1 cellular context compared by ENCODE assay signal in the genomic region with DNA sequence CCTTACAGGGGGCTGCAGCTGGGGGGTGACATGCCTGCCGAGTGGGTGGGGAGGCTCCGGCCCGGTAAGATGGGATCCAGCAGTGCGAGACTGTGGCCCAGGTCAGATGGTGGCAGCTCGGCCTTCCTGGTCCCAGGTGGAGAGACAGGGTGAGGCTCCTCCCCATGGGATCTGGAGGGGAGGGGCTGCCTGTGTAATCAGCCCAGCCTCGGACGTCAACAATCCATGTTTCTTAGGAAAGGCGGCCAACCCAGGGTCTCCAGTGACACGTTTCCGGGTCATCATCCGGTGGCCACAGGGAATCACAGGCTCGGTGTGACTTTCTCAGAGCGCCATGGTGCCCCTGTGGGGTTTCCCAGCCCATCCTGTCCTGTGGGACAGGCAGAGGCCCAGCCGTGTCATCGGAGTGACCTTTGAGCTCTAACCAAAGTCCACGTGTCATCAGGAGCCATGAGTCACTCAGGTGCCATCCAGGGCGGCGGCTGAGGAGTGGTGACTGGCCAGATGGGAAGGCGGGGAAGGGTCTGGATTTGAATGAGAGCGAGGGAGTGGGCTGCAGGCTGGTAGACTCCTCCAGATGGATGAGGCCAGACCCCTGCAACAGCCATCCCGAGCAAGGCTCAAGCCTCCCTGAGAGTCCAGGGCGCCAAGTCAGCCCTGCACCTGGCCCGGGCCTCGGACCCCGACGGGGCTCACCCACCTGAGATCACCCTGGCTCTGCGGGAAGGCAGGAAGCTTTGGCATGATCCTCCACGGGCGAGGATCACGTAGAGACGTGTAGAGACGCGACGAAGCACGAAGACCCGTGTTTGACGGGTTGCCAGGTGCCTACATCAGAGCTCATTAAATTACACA.
TF ChIP-seq lines count a peak whose summit lies in the region.

No MANE protein-coding gene starts in this region.

TF ChIP-seq in HepG2, 621 proteins besides CTCF, POLR2A, EP300 and RAD21 (continues in another document):
- peak; percentile 87; the same call in 1 of the 2 replicates for TF ChIP-seq ETV5 (CRISPR knock-in tag; IDR thresholded peaks at IDR 0.05; ENCODE audit: borderline replicate concordance)
- no peak for TF ChIP-seq ZFYVE20 (CRISPR knock-in tag; IDR thresholded peaks at IDR 0.05; ENCODE audit: borderline replicate concordance, low read depth)
- TF ChIP-seq ZMYM4 (CRISPR knock-in tag; IDR thresholded peaks at IDR 0.05), result peak; percentile 62; the same call in 1 of the 2 replicates
- TF ChIP-seq ZKSCAN8 (CRISPR knock-in tag; IDR thresholded peaks at IDR 0.05; ENCODE audit: borderline replicate concordance), result peak; percentile 89; the same call in 1 of the 2 replicates
- TF ChIP-seq ESRRA (CRISPR knock-in tag; IDR thresholded peaks at IDR 0.05; ENCODE audit: low read depth), result peak; percentile 96
- 0 out of 2 replicates have a peak, but pooled peaks have one; percentile 22 for TF ChIP-seq TEF (CRISPR knock-in tag; IDR thresholded peaks at IDR 0.05)
- no peak for TF ChIP-seq ZEB1 (IDR thresholded peaks at IDR 0.05; ENCODE audit: insufficient replicate concordance, low read depth)
- no peak for TF ChIP-seq KAT2B (IDR thresholded peaks at IDR 0.05; ENCODE audit: borderline replicate concordance, low read depth, low read length)
- TF ChIP-seq FOXP1 (IDR thresholded peaks at IDR 0.05), result no peak
- TF ChIP-seq FOXP1 (CRISPR knock-in tag; IDR thresholded peaks at IDR 0.05), result peak; percentile 43
- 0 out of 2 replicates have a peak, but pooled peaks have one; percentile 81 for TF ChIP-seq ZNF510 (CRISPR knock-in tag; IDR thresholded peaks at IDR 0.05; ENCODE audit: low read depth)
- no peak for TF ChIP-seq NFATC3 (CRISPR knock-in tag; IDR thresholded peaks at IDR 0.05)
- peak; percentile 27; the same call in 1 of the 2 replicates for TF ChIP-seq ZSCAN5A (CRISPR knock-in tag; IDR thresholded peaks at IDR 0.05; ENCODE audit: borderline replicate concordance)
- TF ChIP-seq NFE2 (CRISPR knock-in tag; IDR thresholded peaks at IDR 0.05), result peak; percentile 30; the same call in 1 of the 2 replicates
- TF ChIP-seq ZNF382 (CRISPR knock-in tag; IDR thresholded peaks at IDR 0.05; ENCODE audit: borderline replicate concordance), result no peak
- peak; percentile 64; the same call in 1 of the 2 replicates for TF ChIP-seq KDM5B (CRISPR knock-in tag; IDR thresholded peaks at IDR 0.05; ENCODE audit: borderline replicate concordance)
- TF ChIP-seq ZNF761 (CRISPR knock-in tag; conservative IDR thresholded peaks at IDR 0.05), result peak; percentile 57; the same call in 1 of the 2 replicates
- TF ChIP-seq ZSCAN30 (CRISPR knock-in tag; IDR thresholded peaks at IDR 0.05), result 0 out of 2 replicates have a peak, but pooled peaks have one; percentile 55
- peak; percentile 64 for TF ChIP-seq KDM3A (CRISPR knock-in tag; IDR thresholded peaks at IDR 0.05; ENCODE audit: low read depth)
- no peak for TF ChIP-seq HCFC1 (IDR thresholded peaks at IDR 0.05; ENCODE audit: low read depth, low read length)
- TF ChIP-seq SIX1 (CRISPR knock-in tag; IDR thresholded peaks at IDR 0.05; ENCODE audit: borderline replicate concordance), result 0 out of 2 replicates have a peak, but pooled peaks have one; percentile 19
- peak; percentile 89 for TF ChIP-seq KDM2A (CRISPR knock-in tag; IDR thresholded peaks at IDR 0.05; ENCODE audit: borderline replicate concordance, low read depth)
- TF ChIP-seq TOPORS (CRISPR knock-in tag; IDR thresholded peaks at IDR 0.05), result no peak
- peak; percentile 14; the same call in 1 of the 2 replicates for TF ChIP-seq NFE2L2 (IDR thresholded peaks at IDR 0.05; ENCODE audit: low read length)
- peak; percentile 54 for TF ChIP-seq HOMEZ (CRISPR knock-in tag; IDR thresholded peaks at IDR 0.05; ENCODE audit: low read depth)
- peak; percentile 91; the same call in 1 of the 2 replicates for TF ChIP-seq SIN3A (IDR thresholded peaks at IDR 0.05; ENCODE audit: borderline replicate concordance, low read depth, low read length)
- TF ChIP-seq CAMTA2 (CRISPR knock-in tag; IDR thresholded peaks at IDR 0.05; ENCODE audit: borderline replicate concordance), result 0 out of 2 replicates have a peak, but pooled peaks have one; percentile 12
- TF ChIP-seq JARID2 (CRISPR knock-in tag; IDR thresholded peaks at IDR 0.05; ENCODE audit: insufficient replicate concordance), result peak; percentile 72
- TF ChIP-seq, protein P1, sequence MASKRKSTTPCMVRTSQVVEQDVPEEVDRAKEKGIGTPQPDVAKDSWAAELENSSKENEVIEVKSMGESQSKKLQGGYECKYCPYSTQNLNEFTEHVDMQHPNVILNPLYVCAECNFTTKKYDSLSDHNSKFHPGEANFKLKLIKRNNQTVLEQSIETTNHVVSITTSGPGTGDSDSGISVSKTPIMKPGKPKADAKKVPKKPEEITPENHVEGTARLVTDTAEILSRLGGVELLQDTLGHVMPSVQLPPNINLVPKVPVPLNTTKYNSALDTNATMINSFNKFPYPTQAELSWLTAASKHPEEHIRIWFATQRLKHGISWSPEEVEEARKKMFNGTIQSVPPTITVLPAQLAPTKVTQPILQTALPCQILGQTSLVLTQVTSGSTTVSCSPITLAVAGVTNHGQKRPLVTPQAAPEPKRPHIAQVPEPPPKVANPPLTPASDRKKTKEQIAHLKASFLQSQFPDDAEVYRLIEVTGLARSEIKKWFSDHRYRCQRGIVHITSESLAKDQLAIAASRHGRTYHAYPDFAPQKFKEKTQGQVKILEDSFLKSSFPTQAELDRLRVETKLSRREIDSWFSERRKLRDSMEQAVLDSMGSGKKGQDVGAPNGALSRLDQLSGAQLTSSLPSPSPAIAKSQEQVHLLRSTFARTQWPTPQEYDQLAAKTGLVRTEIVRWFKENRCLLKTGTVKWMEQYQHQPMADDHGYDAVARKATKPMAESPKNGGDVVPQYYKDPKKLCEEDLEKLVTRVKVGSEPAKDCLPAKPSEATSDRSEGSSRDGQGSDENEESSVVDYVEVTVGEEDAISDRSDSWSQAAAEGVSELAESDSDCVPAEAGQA (IDR thresholded peaks at IDR 0.05; ENCODE audit: low read depth), result peak; percentile 94
- TF ChIP-seq, protein P1 (CRISPR knock-in tag; IDR thresholded peaks at IDR 0.05; ENCODE audit: borderline replicate concordance), result 0 out of 2 replicates have a peak, but pooled peaks have one; percentile 31
- peak; percentile 96 for TF ChIP-seq BRCA1 (CRISPR knock-in tag; IDR thresholded peaks at IDR 0.05)
- peak; percentile 74 for TF ChIP-seq BHLHE40 (IDR thresholded peaks at IDR 0.05; ENCODE audit: low read length)
- peak; percentile 94 for TF ChIP-seq ZNF614 (CRISPR knock-in tag; IDR thresholded peaks at IDR 0.05; ENCODE audit: borderline replicate concordance)
- TF ChIP-seq ZNF101 (CRISPR knock-in tag; IDR thresholded peaks at IDR 0.05; ENCODE audit: borderline replicate concordance, low read depth), result no peak
- peak; percentile 88 for TF ChIP-seq TBX2 (CRISPR knock-in tag; IDR thresholded peaks at IDR 0.05; ENCODE audit: borderline replicate concordance)
- peak; percentile 80 for TF ChIP-seq ZFY (CRISPR knock-in tag; IDR thresholded peaks at IDR 0.05)
- TF ChIP-seq SRSF9 (IDR thresholded peaks at IDR 0.05; ENCODE audit: borderline replicate concordance, insufficient read depth, low read depth, low read length, poor library complexity, severe bottlenecking), result no peak
- peak; percentile 90 for TF ChIP-seq ZNF414 (CRISPR knock-in tag; IDR thresholded peaks at IDR 0.05)
- no peak for TF ChIP-seq ZNF292 (CRISPR knock-in tag; IDR thresholded peaks at IDR 0.05; ENCODE audit: borderline replicate concordance, low read depth)
- no peak for TF ChIP-seq NFIB (CRISPR knock-in tag; IDR thresholded peaks at IDR 0.05; ENCODE audit: borderline replicate concordance)
- TF ChIP-seq ZNF766 (CRISPR knock-in tag; IDR thresholded peaks at IDR 0.05; ENCODE audit: borderline replicate concordance), result peak; percentile 91; the same call in 1 of the 2 replicates
- TF ChIP-seq ZNF790 (CRISPR knock-in tag; IDR thresholded peaks at IDR 0.05; ENCODE audit: borderline replicate concordance), result no peak; the same call in 1 of the 2 replicates
- peak; percentile 94 for TF ChIP-seq ZBTB38 (CRISPR knock-in tag; IDR thresholded peaks at IDR 0.05)
